19 cellular contexts compared by ENCODE assay signal in genomic region chr2:36713300-36713699, GRCh38. TPM values are rescaled to one million over a fixed set of nuclear protein-coding genes. Genes with fewer than 3 reads are reported as not detected.
DNase-seq lines count a peak whose midpoint lies in the region; ATAC-seq, FAIRE-seq and TF ChIP-seq lines count a peak whose summit lies in the region.
"Had no signal": no experiment of that assay in that cellular context is flagged by ENCODE, and none has a peak within 500 bp of the region (broad histone marks: within the 10 kb centered on the region; RNA-seq: fewer than 3 reads in every experiment).

No MANE protein-coding gene starts in this region.

- ATAC-seq in GM23338 (peak; percentile 66), WTC11 (peak; percentile 78)

- H3K4me3 Mint-ChIP-seq in GM23338 = no peak overlapping the region
- no peak overlapping the region for H3K4me3 Mint-ChIP-seq in WTC11
- H3K4me3 Mint-ChIP-seq: CD4-positive, alpha-beta T cell had no signal

- H3K27ac Mint-ChIP-seq in GM23338 (peak overlapping the region; percentile 43; the same call in 1 of the 2 replicates), WTC11 (no peak overlapping the region)
- H3K27ac Mint-ChIP-seq: CD4-positive, alpha-beta T cell had no signal

- POLR2A ChIA-PET in WTC11 (lab: Charles Lee) = no interaction called here

- H4K5ac ChIP-seq in mesendoderm (ENCODE audit: low read length) = no peak overlapping the region

- no peak overlapping the region for H3K23ac ChIP-seq in mesendoderm (ENCODE audit: low read length)

- H3K4ac ChIP-seq in mesendoderm (ENCODE audit: low read depth, low read length) = no peak overlapping the region

- H3K79me1 ChIP-seq in mesendoderm (ENCODE audit: low read length) = no peaks in the 10 kb centered on the region

- no peak overlapping the region for H2AK5ac ChIP-seq in mesendoderm (ENCODE audit: low read length)

- no peak overlapping the region for H2BK15ac ChIP-seq in mesendoderm (replicated peaks; ENCODE audit: low read depth)

- H3K27ac ChIP-seq in GM23338 (ENCODE audit: low read depth) = no peak overlapping the region
- H3K27ac ChIP-seq in mesendoderm (ENCODE audit: low read depth, low read length) = no peak overlapping the region
- H3K27ac ChIP-seq: C4-2B, GM23248 had no signal

- H3F3A ChIP-seq in GM23338 (replicated peaks; ENCODE audit: low read depth) = no peaks in the 10 kb centered on the region

- TF ChIP-seq CTCF in GM23338 (conservative IDR thresholded peaks at IDR 0.05; ENCODE audit: low read depth in 2 of 2) = no peak
- no peak for TF ChIP-seq CTCF in WTC11 (IDR thresholded peaks at IDR 0.05)

- CTCF ChIA-PET in WTC11 (lab: Charles Lee) = no interaction called here

- no peaks in the 10 kb centered on the region for H4K20me1 ChIP-seq in GM23338 (replicated peaks; ENCODE audit: insufficient read depth)

- peaks cover 9% of the 10 kb centered on the region for H3K9me3 Mint-ChIP-seq in GM23338
- H3K9me3 Mint-ChIP-seq in WTC11 = peaks cover 12% of the 10 kb centered on the region

- H2BK120ac ChIP-seq in mesendoderm (ENCODE audit: low read depth, low read length) = no peak overlapping the region

- H3K27me3 Mint-ChIP-seq in GM23338 (ENCODE audit: insufficient read depth, low read depth, poor library complexity) (peaks cover 9% of the 10 kb centered on the region), WTC11 (ENCODE audit: low read depth) (peaks cover 5% of the 10 kb centered on the region; the same call in 1 of the 2 replicates)

- H3K9ac ChIP-seq in mesendoderm (ENCODE audit: low read length) = no peak overlapping the region
- H3K9ac ChIP-seq: GM23248 had no signal

- DNase-seq in GM23338 (ENCODE audit: low spot score) = peak; percentile 21
- no peak for DNase-seq in WTC11 (ENCODE audit: low spot score)
- peak; percentile 22 for DNase-seq in mesendoderm
- no peak for DNase-seq in urothelium cell line (ENCODE audit: low spot score)
- DNase-seq in activated effector memory CD4-positive, alpha-beta T cell treated with Interleukin-2 at 50 U/mL for 16 hours = no peak
- no peak for DNase-seq in NCI-H226
- DNase-seq in HuH-7.5 (ENCODE audit: low spot score) = no peak
- DNase-seq: 8988T; ACHN; AML-193; Caco-2; CD4-positive, alpha-beta T cell; GM23248; H7 had no signal

- peak overlapping the region; percentile 86 for H2AFZ ChIP-seq in GM23338
- H2AFZ ChIP-seq: GM23248 had no signal

- H4K8ac ChIP-seq in mesendoderm (ENCODE audit: low read depth, low read length) = no peak overlapping the region

- FAIRE-seq in urothelium cell line (lab: Jason Lieb, UNC) = peak; percentile 20
- FAIRE-seq: D721Med, G401.6, GM12891, GM19239 had no signal

- H3K56ac ChIP-seq in mesendoderm (ENCODE audit: low read length) = no peak overlapping the region

- no peak overlapping the region for H3K4me2 ChIP-seq in GM23338
- no peak overlapping the region for H3K4me2 ChIP-seq in mesendoderm (ENCODE audit: low read length)

- no peak overlapping the region for H2BK5ac ChIP-seq in mesendoderm (ENCODE audit: low read length)

- peaks cover 4% of the 10 kb centered on the region; the same call in 1 of the 3 replicates for H3K36me3 Mint-ChIP-seq in GM23338 (ENCODE audit: low read depth)
- H3K36me3 Mint-ChIP-seq in WTC11 = peaks cover 12% of the 10 kb centered on the region

- no peak overlapping the region for H3K18ac ChIP-seq in mesendoderm (ENCODE audit: low read length)

- H3K4me1 ChIP-seq in GM23338 (ENCODE audit: insufficient read depth) (peaks cover 12% of the 10 kb centered on the region), mesendoderm (ENCODE audit: control insufficient read depth, low read depth, low read length) (peaks cover 2% of the 10 kb centered on the region)
- H3K4me1 ChIP-seq: Caco-2 had no signal

- H3K4me3 ChIP-seq in GM23338 (no peak overlapping the region), mesendoderm (ENCODE audit: low read length) (no peak overlapping the region)
- H3K4me3 ChIP-seq: GM23248 had no signal

- no CpG with 5 or more reads among the region's 7 CpGs for WGBS in mesendoderm (ENCODE audit: extremely low coverage, insufficient coverage, low lambda C conversion rate)

- H3K4me1 Mint-ChIP-seq in GM23338 (peaks cover 15% of the 10 kb centered on the region), WTC11 (peaks cover 20% of the 10 kb centered on the region)

- no peaks in the 10 kb centered on the region for H3K27me3 ChIP-seq in GM23338 (ENCODE audit: insufficient read depth)
- no peaks in the 10 kb centered on the region for H3K27me3 ChIP-seq in mesendoderm (ENCODE audit: insufficient read depth, low read length, poor library complexity)

- peaks cover 7% of the 10 kb centered on the region for H3K9me2 ChIP-seq in GM23338 (ENCODE audit: insufficient read depth)

- peaks cover 4% of the 10 kb centered on the region; the same call in 1 of the 2 replicates for H3K36me3 ChIP-seq in GM23338 (ENCODE audit: insufficient read depth)
- no peaks in the 10 kb centered on the region for H3K36me3 ChIP-seq in mesendoderm (ENCODE audit: control insufficient read depth, insufficient read depth, low read length)

- H3K79me2 ChIP-seq in GM23338 (replicated peaks; ENCODE audit: insufficient read depth) = no peaks in the 10 kb centered on the region
- no peaks in the 10 kb centered on the region for H3K79me2 ChIP-seq in mesendoderm (ENCODE audit: control insufficient read depth, insufficient read depth, low read length)

TF ChIP-seq in GM23338, 12 proteins besides CTCF, POLR2A, EP300 and RAD21 (continues in another document):
- TF ChIP-seq ZNF331 (CRISPR knock-in tag; IDR thresholded peaks at IDR 0.05; ENCODE audit: low read depth) (no peak), REST (IDR thresholded peaks at IDR 0.05; ENCODE audit: unreplicated experiment) (no peak), POLR2AphosphoS5 (IDR thresholded peaks at IDR 0.05; ENCODE audit: low read depth) (no peak), JUNB (IDR thresholded peaks at IDR 0.05; ENCODE audit: unreplicated experiment) (no peak)

TF ChIP-seq in WTC11, 78 proteins besides CTCF, POLR2A, EP300 and RAD21:
- TF ChIP-seq, protein P1, sequence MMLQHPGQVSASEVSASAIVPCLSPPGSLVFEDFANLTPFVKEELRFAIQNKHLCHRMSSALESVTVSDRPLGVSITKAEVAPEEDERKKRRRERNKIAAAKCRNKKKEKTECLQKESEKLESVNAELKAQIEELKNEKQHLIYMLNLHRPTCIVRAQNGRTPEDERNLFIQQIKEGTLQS (CRISPR knock-in tag; conservative IDR thresholded peaks at IDR 0.05) = no peak
- no peak for TF ChIP-seq FOXK1 (CRISPR knock-in tag; IDR thresholded peaks at IDR 0.05)
- no peak for TF ChIP-seq SMAD4 (CRISPR knock-in tag; IDR thresholded peaks at IDR 0.05)
- TF ChIP-seq, protein P2, sequence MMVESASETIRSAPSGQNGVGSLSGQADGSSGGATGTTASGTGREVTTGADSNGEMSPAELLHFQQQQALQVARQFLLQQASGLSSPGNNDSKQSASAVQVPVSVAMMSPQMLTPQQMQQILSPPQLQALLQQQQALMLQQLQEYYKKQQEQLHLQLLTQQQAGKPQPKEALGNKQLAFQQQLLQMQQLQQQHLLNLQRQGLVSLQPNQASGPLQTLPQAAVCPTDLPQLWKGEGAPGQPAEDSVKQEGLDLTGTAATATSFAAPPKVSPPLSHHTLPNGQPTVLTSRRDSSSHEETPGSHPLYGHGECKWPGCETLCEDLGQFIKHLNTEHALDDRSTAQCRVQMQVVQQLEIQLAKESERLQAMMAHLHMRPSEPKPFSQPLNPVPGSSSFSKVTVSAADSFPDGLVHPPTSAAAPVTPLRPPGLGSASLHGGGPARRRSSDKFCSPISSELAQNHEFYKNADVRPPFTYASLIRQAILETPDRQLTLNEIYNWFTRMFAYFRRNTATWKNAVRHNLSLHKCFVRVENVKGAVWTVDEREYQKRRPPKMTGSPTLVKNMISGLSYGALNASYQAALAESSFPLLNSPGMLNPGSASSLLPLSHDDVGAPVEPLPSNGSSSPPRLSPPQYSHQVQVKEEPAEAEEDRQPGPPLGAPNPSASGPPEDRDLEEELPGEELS (CRISPR knock-in tag; IDR thresholded peaks at IDR 0.05) = no peak
- no peak for TF ChIP-seq ZNF423 (CRISPR knock-in tag; IDR thresholded peaks at IDR 0.05)
- TF ChIP-seq, protein P3, sequence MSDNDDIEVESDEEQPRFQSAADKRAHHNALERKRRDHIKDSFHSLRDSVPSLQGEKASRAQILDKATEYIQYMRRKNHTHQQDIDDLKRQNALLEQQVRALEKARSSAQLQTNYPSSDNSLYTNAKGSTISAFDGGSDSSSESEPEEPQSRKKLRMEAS (CRISPR knock-in tag; IDR thresholded peaks at IDR 0.05) = no peak

RNA-seq across cellular contexts. Expression of gene VIT, which starts 16.8 kb away (rescaled TPM):
- not detected in 2 replicates for total RNA-seq in GM23338 (2014; rRNA removed; shearing (Covaris generic))
- polyA plus RNA-seq in GM23338 (2016; fragmentation: Nextera tagmentation; extraction: Ambion mirVana) = not detected in 2 replicates
- 0.11 to 0.46 TPM (median 0.27 TPM) in 3 replicates for total RNA-seq in WTC11 (2021)
- polyA plus RNA-seq in mesendoderm (2013, experiment 1 of 2) = 0.45 TPM
- 0.24 TPM for polyA plus RNA-seq in mesendoderm (2013, experiment 2 of 2)
- total RNA-seq: CD4-positive, alpha-beta T cell; H7 had no signal

Comparison
In these comparisons a context has a peak if more than half of its experiments do, and no peak if none do; other contexts are left out.
1. DNase-seq: peak in GM23338 (single experiment) and mesendoderm (single experiment); none in WTC11 (single experiment), urothelium cell line (single experiment), activated effector memory CD4-positive, alpha-beta T cell treated with Interleukin-2 at 50 U/mL for 16 hours (single experiment), NCI-H226 (single experiment) and HuH-7.5 (single experiment).